Comparison of ENCODE assay signal across 20 cellular contexts in the genomic region with DNA sequence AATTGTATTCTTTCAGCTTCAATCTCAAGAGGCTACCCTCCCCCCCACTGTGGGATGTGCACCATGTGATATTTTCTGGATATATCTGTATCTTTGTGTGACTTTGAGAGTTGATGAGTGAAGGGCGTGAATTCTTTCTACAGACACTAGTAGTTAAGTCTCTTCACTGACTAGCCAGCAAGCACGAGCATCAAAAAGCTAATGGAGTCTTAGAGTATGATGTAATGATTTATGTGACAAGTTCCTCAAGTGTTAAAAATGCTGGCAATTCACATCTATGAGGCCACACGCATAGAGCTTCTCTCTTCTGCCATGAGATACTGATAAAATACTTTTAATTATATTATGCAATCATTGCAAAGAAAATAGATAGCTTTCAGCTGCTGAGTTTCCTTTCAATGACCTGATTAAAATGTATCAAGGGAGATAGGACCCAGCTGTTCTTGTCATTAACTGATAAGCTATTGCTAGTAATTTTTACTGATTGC.
"Had no signal": no experiment of that assay in that cellular context is flagged by ENCODE, and none has a peak within 500 bp of the region (broad histone marks: within the 10 kb centered on the region; RNA-seq: fewer than 3 reads in every experiment).

No MANE protein-coding gene starts in this region.

- H3K27ac ChIP-seq: body of pancreas, esophagus squamous epithelium, foreskin keratinocyte, lower lobe of right lung, neural progenitor cell, psoas muscle, sigmoid colon, stomach, thoracic aorta had no signal

- H3K9me3 ChIP-seq: body of pancreas, esophagus squamous epithelium, lower lobe of right lung, psoas muscle, sigmoid colon, stomach, thoracic aorta had no signal

- H2AFZ ChIP-seq: neural progenitor cell had no signal

- H3K4me1 Mint-ChIP-seq: activated naive CD8-positive, alpha-beta T cell treated with anti-CD3 and anti-CD28 coated beads for 36 hours had no signal

- ATAC-seq: activated CD4-positive, CD25-positive, alpha-beta regulatory T cell treated with anti-CD3 and anti-CD28 coated beads, Interleukin-2, amount 50 U/mL, for 24 hours; body of pancreas; foreskin keratinocyte; lower lobe of right lung; psoas muscle had no signal

- H3K27me3 ChIP-seq: body of pancreas, neural progenitor cell, sigmoid colon had no signal

- H3K36me3 Mint-ChIP-seq: activated naive CD8-positive, alpha-beta T cell treated with anti-CD3 and anti-CD28 coated beads for 36 hours; neural progenitor cell had no signal

- H3K27ac Mint-ChIP-seq: activated naive CD8-positive, alpha-beta T cell treated with anti-CD3 and anti-CD28 coated beads for 36 hours; activated T-helper 1 cell treated with anti-CD3 and anti-CD28 coated beads, Interleukin-12 subunit alpha, Interleukin-12 subunit beta, Interleukin-2, Interleukin-4 antibody, amounts not matched to agents 30 ng/mL and 10 ng/mL and 1 ng/mL, durations not matched to agents 14 hours and 24 hours and 36 hours; neural progenitor cell had no signal

- H3K4me3 ChIP-seq: body of pancreas, esophagus squamous epithelium, lower lobe of right lung, neural progenitor cell, psoas muscle, sigmoid colon, stomach, thoracic aorta had no signal

- H3K9me3 Mint-ChIP-seq: activated naive CD8-positive, alpha-beta T cell treated with anti-CD3 and anti-CD28 coated beads for 36 hours; activated T-helper 1 cell treated with anti-CD3 and anti-CD28 coated beads, Interleukin-12 subunit alpha, Interleukin-12 subunit beta, Interleukin-2, Interleukin-4 antibody, amounts not matched to agents 30 ng/mL and 10 ng/mL and 1 ng/mL, durations not matched to agents 14 hours and 24 hours and 36 hours; neural progenitor cell had no signal

- H3K4me3 Mint-ChIP-seq: activated naive CD8-positive, alpha-beta T cell treated with anti-CD3 and anti-CD28 coated beads for 36 hours; activated T-helper 1 cell treated with anti-CD3 and anti-CD28 coated beads, Interleukin-12 subunit alpha, Interleukin-12 subunit beta, Interleukin-2, Interleukin-4 antibody, amounts not matched to agents 30 ng/mL and 10 ng/mL and 1 ng/mL, durations not matched to agents 14 hours and 24 hours and 36 hours; neural progenitor cell had no signal

- DNase-seq: activated naive CD8-positive, alpha-beta T cell treated with anti-CD3 and anti-CD28 coated beads for 36 hours; amygdala; body of pancreas; central memory CD4-positive, alpha-beta T cell; cortex of kidney; effector CD4-positive, alpha-beta T cell; esophagus squamous epithelium; foreskin keratinocyte; glutamatergic neuron; lower lobe of right lung; midbrain; psoas muscle; sigmoid colon; stimulated activated CD4-positive, alpha-beta T cell treated with anti-CD3 and anti-CD28 coated beads, Interleukin-1b, Interleukin-23, amount 100 ng/mL, for 48 hours; stomach; T-helper 2 cell had no signal

- H3K9ac ChIP-seq: neural progenitor cell had no signal

- H3K36me3 ChIP-seq: esophagus squamous epithelium, lower lobe of right lung, neural progenitor cell, sigmoid colon, stomach, thoracic aorta had no signal

- H3K4me1 ChIP-seq: body of pancreas, esophagus squamous epithelium, foreskin keratinocyte, lower lobe of right lung, psoas muscle, sigmoid colon, stomach had no signal

- H3K4me2 ChIP-seq: neural progenitor cell had no signal
